Comparison of ENCODE assay signal across 25 cellular contexts in genomic region chr1:3560199-3560955, GRCh38. TPM values are rescaled to one million over a fixed set of nuclear protein-coding genes. Genes with fewer than 3 reads are reported as not detected.
A peak's percentile ranks its signal among the peaks of the same experiment; 100 is the strongest.
DNase-seq lines count a peak whose midpoint lies in the region; ATAC-seq, FAIRE-seq and TF ChIP-seq lines count a peak whose summit lies in the region.
"Had no signal": no experiment of that assay in that cellular context is flagged by ENCODE, and none has a peak within 500 bp of the region (broad histone marks: within the 10 kb centered on the region; RNA-seq: fewer than 3 reads in every experiment).

No MANE protein-coding gene starts in this region.

- CTCF ChIA-PET in HepG2 (lab: Yijun Ruan, JAX; ENCODE audit: low intra/inter-chr PET ratio, low total read pairs): no interaction called here

- DNase-seq in HepG2 (ENCODE audit: low spot score): no peak
- no peak for DNase-seq in right lobe of liver
- DNase-seq in neuronal stem cell (ENCODE audit: low spot score): no peak
- no peak for DNase-seq in aorta
- DNase-seq in HTR-8/SVneo (ENCODE audit: insufficient read length, low spot score): no peak
- no peak for DNase-seq in stimulated activated naive CD8-positive, alpha-beta T cell treated with anti-CD3 and anti-CD28 coated beads, Interleukin-15, Interleukin-2, amounts not matched to agents 100 U/mL and 50 U/mL, for 24 hours
- DNase-seq: Calu3; CD8-positive, alpha-beta T cell; GF-D8; IMR-90; Karpas-422; NCI-H1048; NCI-H1436; NCI-H1930; NCI-H226; NCI-H524; NCI-H82; PC-3; RPMI8226; SJCRH30 had no signal

- TF ChIP-seq POLR2A in HepG2 (IDR thresholded peaks at IDR 0.05; ENCODE audit: insufficient read depth in 1 of 2, low read depth in 2 of 2, low read length in 2 of 2) (no peak), right lobe of liver (IDR thresholded peaks at IDR 0.05) (no peak), gastroesophageal sphincter (IDR thresholded peaks at IDR 0.05) (no peak)

- H2BK15ac ChIP-seq in neuronal stem cell (ENCODE audit: low read length): no peak overlapping the region

- peaks cover 9% of the 10 kb centered on the region for H3K79me1 ChIP-seq in neuronal stem cell (ENCODE audit: low read depth, low read length)

- TF ChIP-seq EP300 in HepG2 (IDR thresholded peaks at IDR 0.05; ENCODE audit: low read depth in 2 of 2, low read length in 2 of 2) (no peak), HepG2 (CRISPR knock-in tag; IDR thresholded peaks at IDR 0.05; ENCODE audit: borderline replicate concordance) (no peak), gastroesophageal sphincter (IDR thresholded peaks at IDR 0.05) (no peak)

- POLR2A ChIA-PET in HepG2 (lab: Yijun Ruan, JAX): no interaction called here

- FAIRE-seq in HepG2 (lab: Jason Lieb, UNC): no peak
- no peak for FAIRE-seq in HTR-8/SVneo (lab: Jason Lieb, UNC)
- FAIRE-seq: A549 had no signal

- H2BK12ac ChIP-seq in neuronal stem cell (ENCODE audit: low read length): no peak overlapping the region

- intact Hi-C loops in HepG2 (cut with micrococcal nuclease; ENCODE audit: unreplicated experiment) (no loop called here), right lobe of liver (cut with DNase I) (no loop called here), aorta (cut with DNase I) (no loop called here)

- no peak for TF ChIP-seq CTCF in HepG2 (CRISPR knock-in tag; IDR thresholded peaks at IDR 0.05)
- no peak for TF ChIP-seq CTCF in right lobe of liver (IDR thresholded peaks at IDR 0.05)
- TF ChIP-seq CTCF in gastroesophageal sphincter (IDR thresholded peaks at IDR 0.05): no peak

- peaks cover 5% of the 10 kb centered on the region; the same call in 1 of the 2 replicates for H4K20me1 ChIP-seq in HepG2 (ENCODE audit: insufficient read depth, low read length)

- TF ChIP-seq RAD21 in HepG2 (CRISPR knock-in tag; IDR thresholded peaks at IDR 0.05): no peak

- peak overlapping the region; percentile 35 for H3K18ac ChIP-seq in neuronal stem cell (ENCODE audit: low read length)

- no peaks in the 10 kb centered on the region for H3K36me3 ChIP-seq in HepG2 (replicated peaks in 1 of 2; ENCODE audit: control insufficient read depth in 1 of 2, insufficient read depth in 2 of 2, low read length in 2 of 2)
- H3K36me3 ChIP-seq in right lobe of liver: no peaks in the 10 kb centered on the region
- H3K36me3 ChIP-seq in gastroesophageal sphincter: no peaks in the 10 kb centered on the region
- no peaks in the 10 kb centered on the region for H3K36me3 ChIP-seq in neuronal stem cell (replicated peaks in 1 of 2; ENCODE audit: control insufficient read depth in 2 of 2, insufficient read depth in 2 of 2, low read length in 2 of 2)
- no peaks in the 10 kb centered on the region for H3K36me3 ChIP-seq in aorta (ENCODE audit: control insufficient read depth in 1 of 2, insufficient read depth in 2 of 2, low read length in 1 of 2)
- H3K36me3 ChIP-seq: SJCRH30 had no signal

- no peak overlapping the region for H3K4me3 ChIP-seq in HepG2 (replicated peaks in 1 of 3; ENCODE audit: insufficient read depth in 1 of 3, low read depth in 2 of 3, low read length in 3 of 3)
- H3K4me3 ChIP-seq in right lobe of liver: no peak overlapping the region
- no peak overlapping the region for H3K4me3 ChIP-seq in gastroesophageal sphincter
- H3K4me3 ChIP-seq in neuronal stem cell (ENCODE audit: low read length in 2 of 2): no peak overlapping the region
- H3K4me3 ChIP-seq in aorta (ENCODE audit: low read length in 2 of 2): no peak overlapping the region
- H3K4me3 ChIP-seq: A549; BLaER1 treated with 17β-estradiol and CSF1 and Interleukin-3, amounts not matched to agents 10 nM and 100 nM; GM23338; SJCRH30 had no signal

- H3K4me2 ChIP-seq in HepG2 (ENCODE audit: low read depth, low read length) (no peak overlapping the region), neuronal stem cell (ENCODE audit: insufficient read depth, low read length, poor library complexity, severe bottlenecking) (no peak overlapping the region)
- H3K4me2 ChIP-seq: A549; BLaER1 treated with 17β-estradiol and CSF1 and Interleukin-3, amounts not matched to agents 10 nM and 100 nM; GM23338 had no signal

- peak overlapping the region; percentile 71 for H2BK5ac ChIP-seq in neuronal stem cell (ENCODE audit: low read length)

- no peak for ATAC-seq in HepG2
- no peak for ATAC-seq in right lobe of liver
- peak; percentile 51 for ATAC-seq in gastroesophageal sphincter
- ATAC-seq in aorta (ENCODE audit: low FRiP score): peak; percentile 59
- no peak for ATAC-seq in HG02610 (IDR thresholded peaks at IDR 0.05; ENCODE audit: unreplicated experiment)
- ATAC-seq in stimulated activated naive CD8-positive, alpha-beta T cell treated with anti-CD3 and anti-CD28 coated beads, Interleukin-15, Interleukin-2, amounts not matched to agents 100 U/mL and 50 U/mL, for 24 hours: no peak
- ATAC-seq: A549; CD8-positive, alpha-beta T cell; GM23338; PC-3 had no signal

- H3K9ac ChIP-seq in HepG2 (ENCODE audit: insufficient read depth, low read depth, low read length) (no peak overlapping the region), neuronal stem cell (ENCODE audit: low read depth, low read length, poor library complexity) (no peak overlapping the region)
- H3K9ac ChIP-seq: BLaER1 treated with 17β-estradiol and CSF1 and Interleukin-3, amounts not matched to agents 10 nM and 100 nM had no signal

- H2AK5ac ChIP-seq in neuronal stem cell (ENCODE audit: low read depth, low read length): no peak overlapping the region

- no peaks in the 10 kb centered on the region for H3K79me2 ChIP-seq in HepG2 (ENCODE audit: insufficient read depth, low read length)

- H4K91ac ChIP-seq in neuronal stem cell (ENCODE audit: low read depth, low read length, poor library complexity): no peak overlapping the region

- H2AFZ ChIP-seq in HepG2 (ENCODE audit: low read length) (no peak overlapping the region), neuronal stem cell (ENCODE audit: low read length) (no peak overlapping the region)
- H2AFZ ChIP-seq: GM23338 had no signal

- in situ Hi-C loops in HepG2 (cut with HindIII; ENCODE audit: extremely low pct_ligation_motif_present, low pct_unique_long_range_greater_than_20kb): no loop called here

- H3K23ac ChIP-seq in neuronal stem cell (ENCODE audit: low read depth, low read length, poor library complexity): peak overlapping the region; percentile 20

- no peak overlapping the region for H3K4ac ChIP-seq in neuronal stem cell (ENCODE audit: low read length)

- H3K27ac ChIP-seq in HepG2 (ENCODE audit: extremely low read length, insufficient read depth, low read length) (no peak overlapping the region), right lobe of liver (no peak overlapping the region), gastroesophageal sphincter (peak overlapping the region in 1 of 4 donors; percentile 13), neuronal stem cell (replicated peaks; ENCODE audit: low read length) (no peak overlapping the region), aorta (ENCODE audit: low read depth in 1 of 2, low read length in 2 of 2) (no peak overlapping the region)
- H3K27ac ChIP-seq: A549; BLaER1 treated with 17β-estradiol and CSF1 and Interleukin-3, amounts not matched to agents 10 nM and 100 nM; SJCRH30 had no signal

- H3K4me1 ChIP-seq in HepG2 (ENCODE audit: insufficient read depth, low read length) (peaks cover 6% of the 10 kb centered on the region; the same call in 1 of the 2 replicates), right lobe of liver (no peaks in the 10 kb centered on the region), gastroesophageal sphincter (peaks cover 0 to 12% (median 0%) of the 10 kb centered on the region in 3 donors), neuronal stem cell (ENCODE audit: control insufficient read depth in 2 of 2, insufficient read depth in 1 of 2, low read depth in 1 of 2, low read length in 2 of 2) (peaks cover 2 to 4% of the 10 kb centered on the region in 2 donors), aorta (ENCODE audit: control insufficient read depth in 1 of 2, insufficient read depth in 2 of 2, low read length in 2 of 2) (no peaks in the 10 kb centered on the region)
- H3K4me1 ChIP-seq: A549, SJCRH30 had no signal

- no TSS peak for BruUV-seq in HepG2 (replicated peaks; lab: Mats Ljungman, UMichigan)

- H4K8ac ChIP-seq in neuronal stem cell (ENCODE audit: low read depth, low read length): no peak overlapping the region

- H3K27me3 ChIP-seq in HepG2 (ENCODE audit: control insufficient read depth in 1 of 2, insufficient read depth in 2 of 2, low read length in 2 of 2) (peaks cover 5 to 55% of the 10 kb centered on the region in 2 experiments; a peak in 4 of 5 replicates), right lobe of liver (no peaks in the 10 kb centered on the region), gastroesophageal sphincter (peaks cover 13% of the 10 kb centered on the region), neuronal stem cell (ENCODE audit: control insufficient read depth in 3 of 3, insufficient read depth in 3 of 3, low read depth in 1 of 3, low read length in 3 of 3) (no peaks in the 10 kb centered on the region), aorta (ENCODE audit: control insufficient read depth in 1 of 2, insufficient read depth in 2 of 2, low read length in 1 of 2) (no peaks in the 10 kb centered on the region)
- H3K27me3 ChIP-seq: BLaER1 treated with 17β-estradiol and CSF1 and Interleukin-3, amounts not matched to agents 10 nM and 100 nM had no signal

- no peak overlapping the region for H2BK120ac ChIP-seq in neuronal stem cell (ENCODE audit: low read depth, low read length)

- H3K14ac ChIP-seq in neuronal stem cell (ENCODE audit: low read length): no peak overlapping the region

- 35% methylated on average over 9 of the region's 20 CpGs for WGBS in HepG2 (ENCODE audit: low lambda C conversion rate)
- WGBS in right lobe of liver (ENCODE audit: insufficient coverage, low coverage, low lambda C conversion rate, missing lambda C conversion rate): 75% methylated on average over 5 of the region's 20 CpGs
- WGBS in gastroesophageal sphincter (ENCODE audit: low coverage in 1 of 2), 2 donors: 61 to 89% methylated on average over 5 to 6 of the region's 20 CpGs
- no CpG with 5 or more reads among the region's 20 CpGs for WGBS in neuronal stem cell (ENCODE audit: extremely low coverage in 2 of 2, insufficient read length in 2 of 2, insufficient replicate concordance in 1 of 2), 2 donors
- WGBS in aorta, 2 donors: 68 to 79% methylated on average over 20 of the region's 20 CpGs

- H3K9me3 ChIP-seq in HepG2 (ENCODE audit: low read length): no peaks in the 10 kb centered on the region
- H3K9me3 ChIP-seq in right lobe of liver: no peaks in the 10 kb centered on the region
- H3K9me3 ChIP-seq in gastroesophageal sphincter: peaks cover 0 to 8% (median 0%) of the 10 kb centered on the region in 3 donors
- H3K9me3 ChIP-seq in neuronal stem cell (replicated peaks in 1 of 2; ENCODE audit: control insufficient read depth in 2 of 2, insufficient read depth in 1 of 2, low read depth in 1 of 2, low read length in 2 of 2): peaks cover 0 to 5% of the 10 kb centered on the region in 2 donors
- no peaks in the 10 kb centered on the region for H3K9me3 ChIP-seq in aorta (ENCODE audit: control insufficient read depth, low read length)
- H3K9me3 ChIP-seq: A549, SJCRH30 had no signal

RNA-seq across cellular contexts. Expression of gene MEGF6, which starts 50.9 kb away (rescaled TPM):
- total RNA-seq in HepG2 (2016; rRNA removed; fragmentation: Illumina TruSeq; extraction: Trizol) (0.76 and 1.9 TPM in 2 replicates), right lobe of liver (1 to 10 TPM; 2.2 to 9.6 (median 4.4) TPM), gastroesophageal sphincter (10 to 100 TPM in 2 of 4 donors, 1 to 10 TPM in 2; 4.7 to 15.5 (median 10.8) TPM), aorta (100 to 1,000 TPM in 1 of 2 donors, 10 to 100 TPM in 1; 91.8 to 223 TPM)
- 0.18 and 0.61 TPM in 2 replicates for total RNA-seq in HepG2 (2016; cell fraction: cytosol; rRNA removed; fragmentation: Illumina TruSeq; extraction: Trizol; ENCODE audit: low read depth)
- 0.70 and 2.7 TPM in 2 replicates for total RNA-seq in HepG2 (2016; cell fraction: insoluble cytoplasmic fraction; rRNA removed; fragmentation: Illumina TruSeq; extraction: Trizol)
- 0.52 and 0.96 TPM in 2 replicates for total RNA-seq in HepG2 (2016; cell fraction: membrane; rRNA removed; fragmentation: Illumina TruSeq; extraction: Trizol)
- 2.7 and 3.4 TPM in 2 replicates for total RNA-seq in HepG2 (2016; cell fraction: nucleus; rRNA removed; fragmentation: Illumina TruSeq; extraction: Trizol)
- polyA plus RNA-seq in HepG2 (2011; rRNA removed) (1.9 and 3.5 TPM in 2 replicates), aorta (100 to 1,000 TPM in 1 of 2 donors, 10 to 100 TPM in 1; 53.7 to 332 TPM)
- 0.90 and 1.8 TPM in 2 replicates for polyA plus RNA-seq in HepG2 (2011; cell fraction: cytosol; rRNA removed)
- 68.1 and 94.7 TPM in 2 replicates for polyA plus RNA-seq in HepG2 (2011; cell fraction: nucleus; rRNA removed)
- 3.6 and 4.8 TPM in 2 replicates for polyA plus RNA-seq in HepG2 (2012)
- 0.09 and 0.19 TPM in 2 replicates for polyA plus RNA-seq in HepG2 (2016; cell fraction: cytosol; fragmentation: Illumina TruSeq; extraction: Trizol; ENCODE audit: low read depth)
- 0.80 and 1.3 TPM in 2 replicates for polyA plus RNA-seq in HepG2 (2016; cell fraction: insoluble cytoplasmic fraction; fragmentation: Illumina TruSeq; extraction: Trizol; ENCODE audit: low read depth)
- polyA plus RNA-seq in HepG2 (2016; cell fraction: membrane; fragmentation: Illumina TruSeq; extraction: Trizol; ENCODE audit: low read depth): 0.19 and 0.34 TPM in 2 replicates
- 8.1 and 10.4 TPM in 2 replicates for polyA plus RNA-seq in HepG2 (2016; cell fraction: nucleus; fragmentation: Illumina TruSeq; extraction: Trizol; ENCODE audit: insufficient read depth, low read depth)
- polyA minus RNA-seq in HepG2 (2011; rRNA and poly(A)+ RNA removed; ENCODE audit: low replicate concordance): 3.5 and 4.6 TPM in 2 replicates
- 1.7 and 2.4 TPM in 2 replicates for polyA minus RNA-seq in HepG2 (2011; cell fraction: cytosol; rRNA and poly(A)+ RNA removed)
- 5.6 and 10.6 TPM in 2 replicates for polyA minus RNA-seq in HepG2 (2011; cell fraction: nucleus; rRNA and poly(A)+ RNA removed)
- 10.3 TPM for polyA plus RNA-seq in neuronal stem cell (2013, experiment 1 of 2)
- 10.0 TPM for polyA plus RNA-seq in neuronal stem cell (2013, experiment 2 of 2)
- total RNA-seq: SJCRH30 had no signal

Comparison
In these comparisons a context has a peak if more than half of its experiments do, and no peak if none do; other contexts are left out.
1. ATAC-seq: peak in gastroesophageal sphincter (single experiment) and aorta (single experiment); none in HepG2 (single experiment), right lobe of liver (0 of 4), HG02610 (single experiment) and stimulated activated naive CD8-positive, alpha-beta T cell treated with anti-CD3 and anti-CD28 coated beads, Interleukin-15, Interleukin-2, amounts not matched to agents 100 U/mL and 50 U/mL, for 24 hours (single experiment).
2. RNA of gene MEGF6, which starts 50.9 kb away (total RNA-seq): 91.8 to 223 TPM in aorta; 4.7 to 15.5 TPM in gastroesophageal sphincter, 2.2 to 9.6 TPM in right lobe of liver and 0.18 to 3.4 TPM in HepG2; every median in the first group is over 4 times any median in the second.